In the genomic region with DNA sequence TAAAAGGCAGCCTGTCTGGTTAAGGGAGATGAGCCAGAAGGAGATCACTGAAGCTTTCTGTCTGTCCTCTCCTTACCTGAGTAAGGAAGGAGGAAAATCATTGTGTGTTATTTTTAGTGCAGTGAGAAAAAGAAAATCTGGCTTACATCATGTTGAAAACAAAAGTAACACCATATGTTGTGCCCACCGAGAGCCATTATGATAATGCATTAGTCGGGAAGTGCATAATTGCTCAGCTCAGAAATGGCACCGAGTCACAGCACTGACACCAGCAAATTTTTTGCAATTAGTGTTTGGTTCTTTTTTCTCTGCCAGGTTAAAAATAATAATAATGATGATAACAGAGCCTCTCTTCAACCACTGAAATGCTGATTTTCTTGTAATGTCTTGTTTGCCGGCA, we compare ENCODE assay signal across 32 cellular contexts. TPM values are rescaled to one million over a fixed set of nuclear protein-coding genes. Genes with fewer than 3 reads are reported as not detected.
DNase-seq lines count a peak whose midpoint lies in the region; ATAC-seq, FAIRE-seq and TF ChIP-seq lines count a peak whose summit lies in the region.
"Had no signal": no experiment of that assay in that cellular context is flagged by ENCODE, and none has a peak within 500 bp of the region (broad histone marks: within the 10 kb centered on the region; RNA-seq: fewer than 3 reads in every experiment).

No MANE protein-coding gene starts in this region.

- no TSS peak for BruUV-seq in A673 (replicated peaks; lab: Mats Ljungman, UMichigan)

- peaks cover 3% of the 10 kb centered on the region for H3K27me3 ChIP-seq in A673 (replicated peaks; ENCODE audit: insufficient read depth, low read depth, low read length, poor library complexity)
- H3K27me3 ChIP-seq: breast epithelium, left lung, Peyer's patch, tibial artery, vagina had no signal

- no peak overlapping the region for H3K4me3 Mint-ChIP-seq in WTC11
- H3K4me3 Mint-ChIP-seq: activated CD4-positive, alpha-beta T cell treated with anti-CD3 and anti-CD28 coated beads, Interleukin-2, amount 10 ng/mL, durations not matched to agents 24 days and 14 days; activated naive CD8-positive, alpha-beta T cell treated with anti-CD3 and anti-CD28 coated beads for 36 hours; GM23338; memory B cell; nephron had no signal

- no peaks in the 10 kb centered on the region for H3K36me3 ChIP-seq in A673 (ENCODE audit: insufficient read depth, low read length, poor library complexity, severe bottlenecking)
- H3K36me3 ChIP-seq: breast epithelium, Peyer's patch, vagina, WERI-Rb-1 had no signal

- POLR2A ChIA-PET in A673 (lab: Charles Lee; ENCODE audit: low non-redundant PET) = interaction anchor here (0.7 kb wide), 1 partner anchor 77 kb away, joined by 5 read pairs; no protein-coding TSS in a partner anchor
- POLR2A ChIA-PET in WTC11 (lab: Charles Lee) = no interaction called here

- ATAC-seq in WTC11 (no peak), HG02678 (IDR thresholded peaks at IDR 0.05; ENCODE audit: unreplicated experiment) (no peak), HG02884 (IDR thresholded peaks at IDR 0.05; ENCODE audit: unreplicated experiment) (no peak)
- ATAC-seq: GM23338, left lung had no signal

- no peaks in the 10 kb centered on the region for H3K27me3 Mint-ChIP-seq in WTC11 (ENCODE audit: low read depth)
- H3K27me3 Mint-ChIP-seq: activated CD4-positive, alpha-beta T cell treated with anti-CD3 and anti-CD28 coated beads, Interleukin-2, amount 10 ng/mL, durations not matched to agents 24 days and 14 days; activated naive CD8-positive, alpha-beta T cell treated with anti-CD3 and anti-CD28 coated beads for 36 hours had no signal

- no peak overlapping the region for H3K4me3 ChIP-seq in A673 (ENCODE audit: low read depth, low read length, poor library complexity, severe bottlenecking)
- H3K4me3 ChIP-seq: breast epithelium, GM23338, left lung, Peyer's patch, tibial artery, vagina had no signal

- TF ChIP-seq CTCF in A673 (conservative IDR thresholded peaks at IDR 0.05; ENCODE audit: low read depth, low read length) (no peak), D721Med (IDR thresholded peaks at IDR 0.05; ENCODE audit: insufficient read depth, missing control alignments) (no peak), VCaP (conservative IDR thresholded peaks at IDR 0.05) (no peak), WTC11 (IDR thresholded peaks at IDR 0.05) (no peak)

- H3K27ac Mint-ChIP-seq in WTC11 = no peak overlapping the region
- H3K27ac Mint-ChIP-seq: activated CD4-positive, alpha-beta T cell treated with anti-CD3 and anti-CD28 coated beads, Interleukin-2, amount 10 ng/mL, durations not matched to agents 24 days and 14 days; activated naive CD8-positive, alpha-beta T cell treated with anti-CD3 and anti-CD28 coated beads for 36 hours; GM23338; memory B cell; nephron had no signal

- H3K9me3 ChIP-seq in A673 (ENCODE audit: low read depth, low read length, poor library complexity, severe bottlenecking) = no peaks in the 10 kb centered on the region
- H3K9me3 ChIP-seq: breast epithelium, left lung, Peyer's patch, tibial artery, vagina had no signal

- FAIRE-seq in D721Med (lab: Jason Lieb, UNC) = peak; percentile 21
- FAIRE-seq: GM19239 had no signal

- H3K27ac ChIP-seq in A673 (ENCODE audit: low read depth, low read length, poor library complexity, severe bottlenecking) (no peak overlapping the region), VCaP (peak overlapping the region; percentile 41; the same call in 1 of the 2 replicates)
- H3K27ac ChIP-seq: breast epithelium, epithelial cell of prostate, left lung, Peyer's patch, tibial artery, vagina, WERI-Rb-1 had no signal

- no peaks in the 10 kb centered on the region for H3K36me3 Mint-ChIP-seq in WTC11
- H3K36me3 Mint-ChIP-seq: activated naive CD8-positive, alpha-beta T cell treated with anti-CD3 and anti-CD28 coated beads for 36 hours; memory B cell had no signal

- DNase-seq in A673 (ENCODE audit: low spot score) (peak; percentile 13), D721Med (ENCODE audit: insufficient read length, low spot score) (no peak), NCI-H1694 treated with DMSO at 0.1 percent for 48 hours (lab: John Stamatoyannopoulos, UW) (peak; percentile 49), WTC11 (ENCODE audit: low spot score) (no peak)
- DNase-seq: activated CD4-positive, alpha-beta T cell treated with anti-CD3 and anti-CD28 coated beads, Interleukin-2, amount 10 ng/mL, durations not matched to agents 24 days and 14 days; activated effector memory CD4-positive, alpha-beta T cell treated with anti-CD3 and anti-CD28 coated beads, Interleukin-2, amount 50 U/mL, for 16 hours; activated naive CD8-positive, alpha-beta T cell treated with anti-CD3 and anti-CD28 coated beads for 36 hours; activated T-cell treated with anti-CD3 and anti-CD28 coated beads, Interleukin-2, amount 50 U/mL, for 1 hour; anterior cingulate cortex; COR-L47; islet precursor cell; left lung; NCI-H2081 treated with DMSO at 0.1 percent for 48 hours; NCI-H526; Peyer's patch; SHP77 treated with DMSO at 0.1 percent for 48 hours; stimulated activated CD4-positive, alpha-beta T cell treated with anti-CD3 and anti-CD28 coated beads, Interleukin-15, amount 100 ng/mL, for 24 hours; stimulated activated CD4-positive, alpha-beta T cell treated with anti-CD3 and anti-CD28 coated beads, Interleukin-4, amount 100 ng/mL, for 4 hours; tibial artery; WERI-Rb-1 had no signal

- H3K9me3 Mint-ChIP-seq in WTC11 = no peaks in the 10 kb centered on the region
- H3K9me3 Mint-ChIP-seq: activated CD4-positive, alpha-beta T cell treated with anti-CD3 and anti-CD28 coated beads, Interleukin-2, amount 10 ng/mL, durations not matched to agents 24 days and 14 days; activated naive CD8-positive, alpha-beta T cell treated with anti-CD3 and anti-CD28 coated beads for 36 hours; GM23338; nephron had no signal

- CTCF ChIA-PET in A673 (lab: Charles Lee) (no interaction called here), WTC11 (lab: Charles Lee) (no interaction called here)

- H3K4me1 Mint-ChIP-seq in WTC11 = no peaks in the 10 kb centered on the region
- H3K4me1 Mint-ChIP-seq: activated CD4-positive, alpha-beta T cell treated with anti-CD3 and anti-CD28 coated beads, Interleukin-2, amount 10 ng/mL, durations not matched to agents 24 days and 14 days; activated naive CD8-positive, alpha-beta T cell treated with anti-CD3 and anti-CD28 coated beads for 36 hours; GM23338; memory B cell; nephron had no signal

- intact Hi-C loops in A673 (cut with micrococcal nuclease; ENCODE audit: unreplicated experiment) = no loop called here

- H3K4me1 ChIP-seq in A673 (ENCODE audit: insufficient read depth, low read length, poor library complexity, severe bottlenecking) = peaks cover 4% of the 10 kb centered on the region
- H3K4me1 ChIP-seq: breast epithelium, left lung, Peyer's patch, tibial artery, vagina had no signal

TF ChIP-seq in WTC11, 78 proteins besides CTCF, POLR2A, EP300 and RAD21 (continues in another document):
- TF ChIP-seq ZNF281 (CRISPR knock-in tag; IDR thresholded peaks at IDR 0.05) (no peak), AR (CRISPR knock-in tag; IDR thresholded peaks at IDR 0.05) (no peak), EMX1 (CRISPR knock-in tag; IDR thresholded peaks at IDR 0.05) (no peak), CREB1 (CRISPR knock-in tag; IDR thresholded peaks at IDR 0.05) (no peak), SMAD4 (CRISPR knock-in tag; IDR thresholded peaks at IDR 0.05) (no peak), ZNF138 (CRISPR knock-in tag; conservative IDR thresholded peaks at IDR 0.05) (no peak)
- TF ChIP-seq, protein P1, sequence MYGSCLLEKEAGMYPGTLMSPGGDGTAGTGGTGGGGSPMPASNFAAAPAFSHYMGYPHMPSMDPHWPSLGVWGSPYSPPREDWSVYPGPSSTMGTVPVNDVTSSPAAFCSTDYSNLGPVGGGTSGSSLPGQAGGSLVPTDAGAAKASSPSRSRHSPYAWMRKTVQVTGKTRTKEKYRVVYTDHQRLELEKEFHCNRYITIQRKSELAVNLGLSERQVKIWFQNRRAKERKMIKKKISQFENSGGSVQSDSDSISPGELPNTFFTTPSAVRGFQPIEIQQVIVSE (CRISPR knock-in tag; IDR thresholded peaks at IDR 0.05; ENCODE audit: borderline replicate concordance) = no peak

RNA-seq across cellular contexts. Expression of gene HNMT, which starts 46.6 kb away (rescaled TPM):
- 0.35 and 0.82 TPM in 2 replicates for total RNA-seq in A673 (2021)
- 2.8 to 4.6 TPM (median 3.1 TPM) in 3 replicates for total RNA-seq in WTC11 (2021)
- total RNA-seq: activated CD4-positive, alpha-beta T cell treated with anti-CD3 and anti-CD28 coated beads, Interleukin-2, amount 10 ng/mL, durations not matched to agents 24 days and 14 days; activated CD8-positive, alpha-beta memory T cell treated with anti-CD3 and anti-CD28 coated beads for 36 hours; activated naive CD8-positive, alpha-beta T cell treated with anti-CD3 and anti-CD28 coated beads for 36 hours; HT1080 had no signal

Comparison
In these comparisons a context has a peak if more than half of its experiments do, and no peak if none do; other contexts are left out.
1. DNase-seq: peak in A673 (single experiment) and NCI-H1694 treated with DMSO at 0.1 percent for 48 hours (single experiment); none in D721Med (single experiment) and WTC11 (single experiment).